ENCODE assay signal across 17 cellular contexts in genomic region chr4:15147709-15148651, GRCh38.
DNase-seq lines count a peak whose midpoint lies in the region; ATAC-seq, FAIRE-seq and TF ChIP-seq lines count a peak whose summit lies in the region.
"Had no signal": no experiment of that assay in that cellular context is flagged by ENCODE, and none has a peak within 500 bp of the region (broad histone marks: within the 10 kb centered on the region; RNA-seq: fewer than 3 reads in every experiment).

No MANE protein-coding gene starts in this region.

- BruUV-seq in K562 (replicated peaks; lab: Mats Ljungman, UMichigan) = no TSS peak

- CTCF ChIA-PET in K562 (lab: Yijun Ruan, JAX; ENCODE audit: low intra/inter-chr PET ratio) = no interaction called here
- CTCF ChIA-PET in CD8-positive, alpha-beta memory T cell (lab: Charles Lee) = no interaction called here

- H3K79me2 ChIP-seq in K562 (ENCODE audit: control insufficient read depth, insufficient read depth, low read length) (no peaks in the 10 kb centered on the region), mesendoderm (ENCODE audit: control insufficient read depth, insufficient read depth, low read length) (no peaks in the 10 kb centered on the region)

- DNase-seq in Ammon's horn (ENCODE audit: low spot score) (peak; percentile 93), NCI-H1436 treated with DMSO at 0.1 percent for 48 hours (lab: John Stamatoyannopoulos, UW) (peak; percentile 6), K562 (ENCODE audit: extremely low read depth in 1 of 4, low spot score in 3 of 4) (no peak), mesendoderm (no peak), MV-4-11 (lab: John Stamatoyannopoulos, UW) (no peak)
- no peak for DNase-seq in CD8-positive, alpha-beta memory T cell
- DNase-seq: activated CD4-positive, alpha-beta memory T cell treated with anti-CD3 and anti-CD28 coated beads, Interleukin-2, amount 10 ng/mL, durations not matched to agents 7 days and 5 days; Calu3; Karpas-422; NCI-H774; pancreas; stimulated activated naive CD4-positive, alpha-beta T cell treated with Interleukin-2 at 50 U/mL for 16 hours had no signal

- H3K36me3 Mint-ChIP-seq in CD8-positive, alpha-beta memory T cell = no peaks in the 10 kb centered on the region

- H3K4me1 ChIP-seq in K562 (replicated peaks in 1 of 2; ENCODE audit: control insufficient read depth in 2 of 2, insufficient read depth in 2 of 2, low read length in 2 of 2) (peaks cover 22 to 36% of the 10 kb centered on the region in 2 experiments), mesendoderm (ENCODE audit: control insufficient read depth, low read depth, low read length) (peaks cover 7% of the 10 kb centered on the region)
- H3K4me1 ChIP-seq in CD8-positive, alpha-beta memory T cell (ENCODE audit: insufficient read depth, low read length) = no peaks in the 10 kb centered on the region

- H2BK120ac ChIP-seq in mesendoderm (ENCODE audit: low read depth, low read length) = no peak overlapping the region

- H4K5ac ChIP-seq in mesendoderm (ENCODE audit: low read length) = no peak overlapping the region

- no peak overlapping the region for H3K27ac Mint-ChIP-seq in CD8-positive, alpha-beta memory T cell
- H3K27ac Mint-ChIP-seq: activated CD4-positive, alpha-beta memory T cell treated with anti-CD3 and anti-CD28 coated beads, Interleukin-2, amount 10 ng/mL, durations not matched to agents 7 days and 5 days had no signal

- H3K27me3 ChIP-seq in K562 (ENCODE audit: control insufficient read depth in 2 of 2, insufficient read depth in 2 of 2, low read length in 2 of 2) = no peaks in the 10 kb centered on the region
- H3K27me3 ChIP-seq in mesendoderm (ENCODE audit: insufficient read depth, low read length, poor library complexity) = no peaks in the 10 kb centered on the region
- H3K27me3 ChIP-seq in CD8-positive, alpha-beta memory T cell (ENCODE audit: insufficient read depth, low read length, poor library complexity, severe bottlenecking) = no peaks in the 10 kb centered on the region
- H3K27me3 ChIP-seq: heart right ventricle, pancreas had no signal

- H3K36me3 ChIP-seq in K562 (ENCODE audit: control insufficient read depth, insufficient read depth, low read length) (no peaks in the 10 kb centered on the region), mesendoderm (ENCODE audit: control insufficient read depth, insufficient read depth, low read length) (no peaks in the 10 kb centered on the region)
- no peaks in the 10 kb centered on the region for H3K36me3 ChIP-seq in CD8-positive, alpha-beta memory T cell (ENCODE audit: insufficient read depth, low read length)
- H3K36me3 ChIP-seq: heart right ventricle, pancreas had no signal

- WGBS in K562 (ENCODE audit: insufficient coverage, low coverage, missing lambda C conversion rate) = 77% methylated on average over 16 of the region's 17 CpGs
- WGBS in mesendoderm (ENCODE audit: extremely low coverage, insufficient coverage, low lambda C conversion rate) = no CpG with 5 or more reads among the region's 17 CpGs

- peaks cover 8 to 11% of the 10 kb centered on the region in 2 donors for H3K27me3 Mint-ChIP-seq in CD8-positive, alpha-beta memory T cell

- no peak for TF ChIP-seq CTCF in K562 (IDR thresholded peaks at IDR 0.05 in 2 of 3, conservative IDR thresholded peaks at IDR 0.05 in 1 of 3; ENCODE audit: insufficient read depth in 2 of 3, low read depth in 1 of 3, low read length in 3 of 3)

- H3K9ac ChIP-seq in K562 (ENCODE audit: insufficient read depth in 1 of 2, low read depth in 2 of 2, low read length in 2 of 2) (no peak overlapping the region), mesendoderm (ENCODE audit: low read length) (no peak overlapping the region)

- no peaks in the 10 kb centered on the region for H3K9me3 ChIP-seq in K562 (replicated peaks; ENCODE audit: control insufficient read depth, insufficient read depth, low read depth, low read length)
- no peaks in the 10 kb centered on the region for H3K9me3 ChIP-seq in CD8-positive, alpha-beta memory T cell (ENCODE audit: low read length)
- H3K9me3 ChIP-seq: heart right ventricle, pancreas had no signal

- in situ Hi-C loops in K562 (cut with MboI) = no loop called here

- H4K20me1 ChIP-seq in K562 (replicated peaks; ENCODE audit: control insufficient read depth, insufficient read depth, low read length) = no peaks in the 10 kb centered on the region

- H2AFZ ChIP-seq in K562 (ENCODE audit: low read depth, low read length) = peak overlapping the region; percentile 90

- peak overlapping the region; percentile 54 for H3K18ac ChIP-seq in mesendoderm (ENCODE audit: low read length)

- POLR2A ChIA-PET in K562 (lab: Yijun Ruan, JAX) = no interaction called here
- POLR2A ChIA-PET in CD8-positive, alpha-beta memory T cell (lab: Charles Lee) = no interaction called here

- H3K4me3 Mint-ChIP-seq in CD8-positive, alpha-beta memory T cell = no peak overlapping the region
- H3K4me3 Mint-ChIP-seq: activated CD4-positive, alpha-beta memory T cell treated with anti-CD3 and anti-CD28 coated beads, Interleukin-2, amount 10 ng/mL, durations not matched to agents 7 days and 5 days had no signal

- no peak for FAIRE-seq in K562 (lab: Jason Lieb, UNC)
- FAIRE-seq: GM19239, pancreas had no signal

- no peak overlapping the region for H2BK15ac ChIP-seq in mesendoderm (replicated peaks; ENCODE audit: low read depth)

- H4K8ac ChIP-seq in mesendoderm (ENCODE audit: low read depth, low read length) = no peak overlapping the region

- H3K4ac ChIP-seq in mesendoderm (ENCODE audit: low read depth, low read length) = no peak overlapping the region

- H3K9me1 ChIP-seq in K562 (ENCODE audit: control insufficient read depth, insufficient read depth, low read length) = no peaks in the 10 kb centered on the region

- no peaks in the 10 kb centered on the region for H3K79me1 ChIP-seq in mesendoderm (ENCODE audit: low read length)

- H2AK5ac ChIP-seq in mesendoderm (ENCODE audit: low read length) = no peak overlapping the region

- intact Hi-C loops in K562 (cut with micrococcal nuclease) = no loop called here

- H3K27ac ChIP-seq in K562 (ENCODE audit: extremely low read depth, low read depth, low read length) (no peak overlapping the region), mesendoderm (ENCODE audit: low read depth, low read length) (no peak overlapping the region)
- H3K27ac ChIP-seq in CD8-positive, alpha-beta memory T cell (ENCODE audit: low read depth, low read length) = no peak overlapping the region
- H3K27ac ChIP-seq: pancreas had no signal

- H3K56ac ChIP-seq in mesendoderm (ENCODE audit: low read length) = peak overlapping the region; percentile 19

- H3K4me3 ChIP-seq in K562 (no peak overlapping the region), mesendoderm (ENCODE audit: low read length) (no peak overlapping the region)
- no peak overlapping the region for H3K4me3 ChIP-seq in CD8-positive, alpha-beta memory T cell (ENCODE audit: low read length)
- H3K4me3 ChIP-seq: coronary artery, heart right ventricle, pancreas had no signal

- no peak for TF ChIP-seq RAD21 in K562 (CRISPR knock-in tag; conservative IDR thresholded peaks at IDR 0.05 in 1 of 2, IDR thresholded peaks at IDR 0.05 in 1 of 2)

- no peak overlapping the region for H3K4me2 ChIP-seq in K562 (ENCODE audit: insufficient read depth, low read length)
- no peak overlapping the region for H3K4me2 ChIP-seq in mesendoderm (ENCODE audit: low read length)

- H3K23ac ChIP-seq in mesendoderm (ENCODE audit: low read length) = no peak overlapping the region

- H2BK5ac ChIP-seq in mesendoderm (ENCODE audit: low read length) = no peak overlapping the region

- H3K4me1 Mint-ChIP-seq in CD8-positive, alpha-beta memory T cell = no peaks in the 10 kb centered on the region

- no peak for TF ChIP-seq EP300 in K562 (IDR thresholded peaks at IDR 0.05; ENCODE audit: low read length)

- ATAC-seq in K562 = no peak
- ATAC-seq in HG03571 (IDR thresholded peaks at IDR 0.05; ENCODE audit: unreplicated experiment) = no peak
- ATAC-seq in GM18498 (IDR thresholded peaks at IDR 0.05; ENCODE audit: unreplicated experiment) = no peak
- ATAC-seq: pancreas had no signal

- TF ChIP-seq POLR2A in K562 (conservative IDR thresholded peaks at IDR 0.05) = no peak

- no peaks in the 10 kb centered on the region for H3K9me3 Mint-ChIP-seq in CD8-positive, alpha-beta memory T cell
- H3K9me3 Mint-ChIP-seq: activated CD4-positive, alpha-beta memory T cell treated with anti-CD3 and anti-CD28 coated beads, Interleukin-2, amount 10 ng/mL, durations not matched to agents 7 days and 5 days had no signal

TF ChIP-seq in K562, 482 proteins besides CTCF, POLR2A, EP300 and RAD21:
- TF ChIP-seq, protein P1, sequence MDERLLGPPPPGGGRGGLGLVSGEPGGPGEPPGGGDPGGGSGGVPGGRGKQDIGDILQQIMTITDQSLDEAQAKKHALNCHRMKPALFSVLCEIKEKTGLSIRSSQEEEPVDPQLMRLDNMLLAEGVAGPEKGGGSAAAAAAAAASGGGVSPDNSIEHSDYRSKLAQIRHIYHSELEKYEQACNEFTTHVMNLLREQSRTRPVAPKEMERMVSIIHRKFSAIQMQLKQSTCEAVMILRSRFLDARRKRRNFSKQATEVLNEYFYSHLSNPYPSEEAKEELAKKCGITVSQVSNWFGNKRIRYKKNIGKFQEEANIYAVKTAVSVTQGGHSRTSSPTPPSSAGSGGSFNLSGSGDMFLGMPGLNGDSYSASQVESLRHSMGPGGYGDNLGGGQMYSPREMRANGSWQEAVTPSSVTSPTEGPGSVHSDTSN (CRISPR knock-in tag; IDR thresholded peaks at IDR 0.05; ENCODE audit: low read depth) = no peak
- TF ChIP-seq, protein P1 (tag; conservative IDR thresholded peaks at IDR 0.05; ENCODE audit: low read depth) = 0 out of 2 replicates have a peak, but pooled peaks have one; percentile 13
- no peak for TF ChIP-seq ZKSCAN8 (CRISPR knock-in tag; IDR thresholded peaks at IDR 0.05)
- no peak for TF ChIP-seq GABPB1 (CRISPR knock-in tag; IDR thresholded peaks at IDR 0.05)
- TF ChIP-seq ZNF12 (CRISPR knock-in tag; IDR thresholded peaks at IDR 0.05) = no peak
- TF ChIP-seq TRIM24 (IDR thresholded peaks at IDR 0.05) = no peak

Comparison
In these comparisons a context has a peak if more than half of its experiments do, and no peak if none do; other contexts are left out.
1. DNase-seq: peak in Ammon's horn (single experiment) and NCI-H1436 treated with DMSO at 0.1 percent for 48 hours (single experiment); none in K562 (0 of 4), mesendoderm (single experiment), CD8-positive, alpha-beta memory T cell (0 of 5) and MV-4-11 (single experiment).